In the genomic region with DNA sequence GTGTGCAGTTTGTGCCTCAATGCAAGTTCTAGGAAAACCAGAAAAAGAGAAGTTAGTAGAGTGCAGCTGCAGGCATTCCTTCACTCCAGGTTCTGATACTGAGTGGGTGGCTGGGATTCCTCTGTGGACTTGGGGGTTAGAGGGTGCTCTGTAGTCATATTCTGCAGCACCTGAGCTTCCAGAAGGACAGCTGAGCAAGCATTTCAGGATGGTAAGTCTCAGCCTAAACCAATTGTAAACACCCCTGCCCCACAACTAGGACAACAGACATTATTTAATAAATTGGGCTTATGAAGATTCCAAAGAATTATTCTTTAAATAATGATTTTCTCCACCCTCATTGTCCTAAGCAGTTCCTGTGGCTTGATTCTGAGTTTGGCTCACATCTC, we compare ENCODE assay signal across 19 cellular contexts. TPM values are rescaled to one million over a fixed set of nuclear protein-coding genes. Genes with fewer than 3 reads are reported as not detected.
"Had no signal": no experiment of that assay in that cellular context is flagged by ENCODE, and none has a peak within 500 bp of the region (broad histone marks: within the 10 kb centered on the region; RNA-seq: fewer than 3 reads in every experiment).

No MANE protein-coding gene starts in this region.

- H3K4me1 ChIP-seq: gastrocnemius medialis had no signal

- DNase-seq: activated B cell treated with CpG ODN at 0.5 μM for 24 hours; activated CD4-positive, alpha-beta T cell treated with anti-CD3 and anti-CD28 coated beads for 36 hours; activated CD4-positive, alpha-beta T cell treated with anti-CD3 and anti-CD28 coated beads, Interleukin-2, amount 50 U/mL, for 4 hours; activated CD8-positive, alpha-beta memory T cell treated with anti-CD3 and anti-CD28 coated beads for 24 hours; activated CD8-positive, alpha-beta memory T cell treated with anti-CD3 and anti-CD28 coated beads, Interleukin-2, amount 50 U/mL, for 4 hours; activated T-cell treated with anti-CD3 and anti-CD28 coated beads, Interleukin-2, amount 50 U/mL, for 24 hours; brain microvascular endothelial cell; central memory CD4-positive, alpha-beta T cell; dorsolateral prefrontal cortex; esophagus squamous epithelium; gastrocnemius medialis; hippocampal formation; left ventricle myocardium inferior; occipital lobe; stimulated activated CD4-positive, alpha-beta T cell treated with anti-CD3 and anti-CD28 coated beads, Interleukin-2, amount 100 ng/mL, for 48 hours; stimulated activated CD8-positive, alpha-beta memory T cell treated with anti-CD3 and anti-CD28 coated beads, Interleukin-4, amount 100 ng/mL, for 48 hours; stimulated activated naive CD8-positive, alpha-beta T cell treated with anti-CD3 and anti-CD28 coated beads, Interleukin-15, Interleukin-2, amounts not matched to agents 100 U/mL and 50 U/mL, for 24 hours had no signal

- H3K4me3 ChIP-seq: ascending aorta, dorsolateral prefrontal cortex, esophagus squamous epithelium, gastrocnemius medialis, left ventricle myocardium inferior had no signal

- ATAC-seq: activated CD4-positive, alpha-beta T cell treated with anti-CD3 and anti-CD28 coated beads for 36 hours; activated T-helper 17 cell treated with anti-CD3 and anti-CD28 coated beads, Interleukin-2, amount 50 U/mL, for 72 hours; gastrocnemius medialis had no signal

- H3K9me3 ChIP-seq: ascending aorta, esophagus squamous epithelium, gastrocnemius medialis, left ventricle myocardium inferior had no signal

- H3K27me3 ChIP-seq: ascending aorta, brain microvascular endothelial cell, dorsolateral prefrontal cortex, esophagus squamous epithelium, gastrocnemius medialis had no signal

- H3K27ac ChIP-seq: brain microvascular endothelial cell, esophagus squamous epithelium, gastrocnemius medialis, left ventricle myocardium inferior had no signal

- H3K36me3 ChIP-seq: brain microvascular endothelial cell, gastrocnemius medialis had no signal

RNA-seq across cellular contexts. Expression of a gene that starts 9.1 kb away (rescaled TPM):
- total RNA-seq: activated B cell treated with CpG ODN at 0.5 μM for 24 hours; activated T-helper 17 cell treated with anti-CD3 and anti-CD28 coated beads, Interleukin-2, amount 50 U/mL, for 72 hours had no signal
